Comparison of ENCODE assay signal across 16 cellular contexts in the genomic region with DNA sequence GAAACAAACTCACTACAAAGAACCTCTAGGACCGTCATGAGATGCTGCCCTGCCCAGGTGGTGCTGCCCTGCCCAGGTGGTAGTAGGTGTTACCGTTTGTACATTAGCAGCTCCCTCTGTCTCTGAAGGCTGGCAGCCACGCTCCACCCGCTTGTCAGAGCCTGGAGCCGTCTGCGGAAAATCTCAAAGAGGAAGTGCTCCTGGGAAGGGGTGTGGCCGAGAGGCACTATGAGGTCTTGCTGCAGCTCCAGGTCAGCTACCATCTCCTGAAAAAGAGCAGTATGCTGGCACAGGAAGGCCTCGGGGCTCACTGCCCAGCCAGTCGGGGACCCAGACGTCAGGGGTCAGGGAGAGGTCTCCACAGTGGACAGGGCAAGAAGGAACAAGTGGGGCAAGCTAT. TPM values are rescaled to one million over a fixed set of nuclear protein-coding genes. Genes with fewer than 3 reads are reported as not detected.
A peak's percentile ranks its signal among the peaks of the same experiment; 100 is the strongest.
DNase-seq lines count a peak whose midpoint lies in the region; FAIRE-seq and TF ChIP-seq lines count a peak whose summit lies in the region.
"Had no signal": no experiment of that assay in that cellular context is flagged by ENCODE, and none has a peak within 500 bp of the region (broad histone marks: within the 10 kb centered on the region; RNA-seq: fewer than 3 reads in every experiment).

No MANE protein-coding gene starts in this region.

- 60 to 70% (median 62%) methylated on average over 10 of the region's 10 CpGs for WGBS in small intestine, 3 donors

- no peak overlapping the region for H3K4me3 ChIP-seq in left ventricle myocardium inferior
- H3K4me3 ChIP-seq in small intestine (ENCODE audit: low read depth in 1 of 2, low read length in 2 of 2) = no peak overlapping the region
- H3K4me3 ChIP-seq: GM23248 had no signal

- H3K27me3 ChIP-seq in left ventricle myocardium inferior (ENCODE audit: low read depth) (no peaks in the 10 kb centered on the region), small intestine (ENCODE audit: control insufficient read depth in 2 of 2, insufficient read depth in 2 of 2, low read length in 2 of 2) (no peaks in the 10 kb centered on the region)

- H3K36me3 ChIP-seq in left ventricle myocardium inferior = no peaks in the 10 kb centered on the region
- no peaks in the 10 kb centered on the region for H3K36me3 ChIP-seq in small intestine (ENCODE audit: control insufficient read depth in 2 of 2, insufficient read depth in 2 of 2, low read length in 2 of 2)

- intact Hi-C loops in left ventricle myocardium inferior (cut with micrococcal nuclease) = no loop called here

- no peak for FAIRE-seq in small intestine (lab: Jason Lieb, UNC)
- FAIRE-seq: G401.6 had no signal

- H3K9me3 ChIP-seq in left ventricle myocardium inferior (replicated peaks) = no peaks in the 10 kb centered on the region
- H3K9me3 ChIP-seq in small intestine (ENCODE audit: control insufficient read depth, low read depth) = no peaks in the 10 kb centered on the region

- H3K4me1 ChIP-seq in left ventricle myocardium inferior (peaks cover 4% of the 10 kb centered on the region), small intestine (ENCODE audit: control insufficient read depth in 2 of 2, insufficient read depth in 1 of 2, low read depth in 1 of 2, low read length in 1 of 2) (no peaks in the 10 kb centered on the region)

- no peak for TF ChIP-seq CTCF in left ventricle myocardium inferior (IDR thresholded peaks at IDR 0.05; ENCODE audit: borderline replicate concordance)

- peak; percentile 76 for DNase-seq in HT-29 (ENCODE audit: low spot score)
- DNase-seq in SKM-1 (lab: John Stamatoyannopoulos, UW; ENCODE audit: unreplicated experiment) = peak; percentile 14
- peak; percentile 45 for DNase-seq in left ventricle myocardium inferior
- DNase-seq in small intestine = peak; percentile 47
- DNase-seq in NCI-H524 treated with DMSO at 0.1 percent for 48 hours (lab: John Stamatoyannopoulos, UW) = no peak
- no peak for DNase-seq in effector CD8-positive, alpha-beta T cell (lab: John Stamatoyannopoulos, UW)
- no peak for DNase-seq in activated effector memory CD4-positive, alpha-beta T cell treated with Interleukin-2 at 50 U/mL for 16 hours
- DNase-seq in EL = no peak
- DNase-seq: CD4-positive, alpha-beta memory T cell; GM23248; kidney glomerular epithelial cell; stimulated activated naive CD8-positive, alpha-beta T cell treated with anti-CD3 and anti-CD28 coated beads, Interleukin-15, amount 100 ng/mL, for 72 hours had no signal

- no peak overlapping the region for H3K27ac ChIP-seq in left ventricle myocardium inferior (replicated peaks)
- H3K27ac ChIP-seq in small intestine (ENCODE audit: low read depth in 1 of 2, low read length in 1 of 2) = no peak overlapping the region
- H3K27ac ChIP-seq: epithelial cell of prostate, GM23248, RWPE1, VCaP had no signal

RNA-seq across cellular contexts. Expression of gene ZNF276, which starts 28.3 kb away (rescaled TPM):
- total RNA-seq in HT-29 (2014; rRNA removed; shearing (Covaris generic)) = 48.0 and 48.3 TPM in 2 replicates
- total RNA-seq in left ventricle myocardium inferior = 12.9 TPM
- 10 to 100 TPM; 19.3 to 37.1 (median 26.2) TPM for polyA plus RNA-seq in small intestine

RNA-seq across cellular contexts. Expression of gene VPS9D1, which starts 28.9 kb away (rescaled TPM):
- 11.7 and 19.1 TPM in 2 replicates for total RNA-seq in HT-29 (2014; rRNA removed; shearing (Covaris generic))
- 12.6 TPM for total RNA-seq in left ventricle myocardium inferior
- 10 to 100 TPM; 14.4 to 48.5 (median 43.2) TPM for polyA plus RNA-seq in small intestine

RNA-seq across cellular contexts. Expression of gene SPATA2L, which starts 48.1 kb away (rescaled TPM):
- 71.3 and 83.7 TPM in 2 replicates for total RNA-seq in HT-29 (2014; rRNA removed; shearing (Covaris generic))
- total RNA-seq in left ventricle myocardium inferior = 2.1 TPM
- 10 to 100 TPM in 2 of 3 donors, 1 to 10 TPM in 1; 9.2 to 42.7 (median 29.7) TPM for polyA plus RNA-seq in small intestine

Comparison
In these comparisons a context has a peak if more than half of its experiments do, and no peak if none do; other contexts are left out.
1. DNase-seq: peak in HT-29 (single experiment), SKM-1 (single experiment), left ventricle myocardium inferior (single experiment) and small intestine (single experiment); none in NCI-H524 treated with DMSO at 0.1 percent for 48 hours (single experiment), effector CD8-positive, alpha-beta T cell (single experiment), activated effector memory CD4-positive, alpha-beta T cell treated with Interleukin-2 at 50 U/mL for 16 hours (single experiment) and EL (single experiment).
2. RNA of gene SPATA2L, which starts 48.1 kb away (total RNA-seq): 71.3 to 83.7 TPM in HT-29; 2.1 TPM in left ventricle myocardium inferior (single experiment); every median in the first group is over 10 times any median in the second.